18 cellular contexts compared by ENCODE assay signal in the genomic region with DNA sequence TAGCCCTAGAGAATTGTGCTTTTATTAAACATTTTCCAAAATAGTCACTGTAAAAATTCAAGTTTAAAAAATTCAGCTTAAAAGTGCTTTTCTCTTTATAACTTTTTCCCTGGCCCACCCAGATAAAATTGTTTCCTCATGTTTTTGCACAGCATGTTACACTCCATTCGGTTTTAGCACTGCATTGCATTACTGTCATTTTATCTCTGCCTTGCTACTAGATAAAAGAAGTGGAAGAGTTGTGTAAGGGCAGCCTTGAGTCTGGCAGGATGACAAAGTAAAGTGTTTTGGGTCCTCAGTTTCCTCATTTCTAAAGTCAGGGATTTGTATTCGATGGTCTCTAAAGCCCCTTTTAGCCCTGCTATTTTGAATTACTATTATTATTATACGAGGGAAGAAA.
DNase-seq lines count a peak whose midpoint lies in the region; ATAC-seq and TF ChIP-seq lines count a peak whose summit lies in the region.
"Had no signal": no experiment of that assay in that cellular context is flagged by ENCODE, and none has a peak within 500 bp of the region (broad histone marks: within the 10 kb centered on the region; RNA-seq: fewer than 3 reads in every experiment).

No MANE protein-coding gene starts in this region.

- H3K9me3 ChIP-seq in CD4-positive, alpha-beta T cell (ENCODE audit: control insufficient read depth, low read length), result no peaks in the 10 kb centered on the region
- no peaks in the 10 kb centered on the region for H3K9me3 ChIP-seq in adipocyte (ENCODE audit: control insufficient read depth, low read length)
- H3K9me3 ChIP-seq in smooth muscle cell (replicated peaks; ENCODE audit: low read depth), result no peaks in the 10 kb centered on the region

- no peak overlapping the region for H2AFZ ChIP-seq in smooth muscle cell (ENCODE audit: low read depth)
- H2AFZ ChIP-seq: PC-9 had no signal

- H3K9ac ChIP-seq in adipocyte (ENCODE audit: low read length) (peak overlapping the region; percentile 46), smooth muscle cell (ENCODE audit: low read depth) (no peak overlapping the region)
- H3K9ac ChIP-seq: KMS-11 had no signal

- no peaks in the 10 kb centered on the region for H3K27me3 ChIP-seq in CD4-positive, alpha-beta T cell (ENCODE audit: control insufficient read depth, insufficient read depth, low read length)
- H3K27me3 ChIP-seq in adipocyte (replicated peaks; ENCODE audit: control insufficient read depth, insufficient read depth, low read length) (no peaks in the 10 kb centered on the region), smooth muscle cell (ENCODE audit: low read depth) (no peaks in the 10 kb centered on the region)

- no peaks in the 10 kb centered on the region for H3F3A ChIP-seq in smooth muscle cell (ENCODE audit: low read depth)

- H3K4me1 ChIP-seq in adipocyte (ENCODE audit: control insufficient read depth, insufficient read depth, low read length), result peaks cover 48% of the 10 kb centered on the region
- H3K4me1 ChIP-seq in smooth muscle cell (ENCODE audit: low read depth), result no peaks in the 10 kb centered on the region

- H3K36me3 ChIP-seq in adipocyte (ENCODE audit: control insufficient read depth, insufficient read depth, low read length, severe bottlenecking) (peaks cover 30% of the 10 kb centered on the region), smooth muscle cell (ENCODE audit: low read depth) (peaks cover 12% of the 10 kb centered on the region)

- peaks cover 5% of the 10 kb centered on the region for H3K4me1 Mint-ChIP-seq in CD4-positive, alpha-beta T cell (ENCODE audit: low read depth)
- peaks cover 5 to 7% of the 10 kb centered on the region in 2 donors for H3K4me1 Mint-ChIP-seq in natural killer cell

- ATAC-seq in CD4-positive, alpha-beta T cell (ENCODE audit: poor library complexity), result no peak
- ATAC-seq in natural killer cell, result no peak
- ATAC-seq: HepG2 had no signal

- no peak overlapping the region for H3K4me3 Mint-ChIP-seq in CD4-positive, alpha-beta T cell
- no peak overlapping the region for H3K4me3 Mint-ChIP-seq in natural killer cell

- POLR2A ChIA-PET in CD4-positive, alpha-beta T cell (lab: Charles Lee), result no interaction called here

- H3K27me3 Mint-ChIP-seq in CD4-positive, alpha-beta T cell, result no peaks in the 10 kb centered on the region
- no peaks in the 10 kb centered on the region for H3K27me3 Mint-ChIP-seq in natural killer cell (ENCODE audit: low read depth in 2 of 2)

- no peak overlapping the region for H3K27ac ChIP-seq in CD4-positive, alpha-beta T cell (ENCODE audit: low read depth, low read length)
- H3K27ac ChIP-seq in smooth muscle cell (ENCODE audit: low read depth), result no peak overlapping the region
- H3K27ac ChIP-seq: C4-2B, KMS-11, PC-9, RWPE1 had no signal

- H3K9me3 Mint-ChIP-seq in CD4-positive, alpha-beta T cell, result no peaks in the 10 kb centered on the region
- H3K9me3 Mint-ChIP-seq in natural killer cell, result no peaks in the 10 kb centered on the region

- TF ChIP-seq CTCF in AG10803 (conservative IDR thresholded peaks at IDR 0.05; ENCODE audit: low read length), result no peak
- no peak for TF ChIP-seq CTCF in CD4-positive, alpha-beta T cell (IDR thresholded peaks at IDR 0.05)
- TF ChIP-seq CTCF in natural killer cell (IDR thresholded peaks at IDR 0.05), result no peak
- no peak for TF ChIP-seq CTCF in smooth muscle cell (IDR thresholded peaks at IDR 0.05; ENCODE audit: borderline replicate concordance, insufficient read depth, poor library complexity, severe bottlenecking)

- DNase-seq in AG10803 (ENCODE audit: low read depth) (peak; percentile 3), adipocyte (ENCODE audit: low read depth) (peak; percentile 33), natural killer cell (no peak), DMS 273 (lab: John Stamatoyannopoulos, UW; ENCODE audit: unreplicated experiment) (no peak), smooth muscle cell (lab: John Stamatoyannopoulos, UW; ENCODE audit: unreplicated experiment) (no peak), NCI-H2029 treated with DMSO at 0.1 percent for 48 hours (lab: John Stamatoyannopoulos, UW) (no peak)
- DNase-seq in CD4-positive, alpha-beta T cell, result no peak
- DNase-seq: ACHN, AML-193, GF-D8, NCI-H1417 treated with DMSO at 0.1 percent for 48 hours, NCI-H187 treated with DMSO at 0.1 percent for 48 hours, NCI-H526, PC-9 had no signal

- no peaks in the 10 kb centered on the region for H3K79me2 ChIP-seq in smooth muscle cell (ENCODE audit: low read depth)

- intact Hi-C loops in CD4-positive, alpha-beta T cell (cut with DNase I, micrococcal nuclease), result loop anchor here in 1 of 2 experiments (5.0 kb wide), 1 partner anchor 40 kb away; no protein-coding TSS in a partner anchor
- intact Hi-C loops in natural killer cell (cut with micrococcal nuclease), result no loop called here

- H3K27ac Mint-ChIP-seq in CD4-positive, alpha-beta T cell, result peak overlapping the region; percentile 74
- peak overlapping the region; percentile 45 to 83 for H3K27ac Mint-ChIP-seq in natural killer cell

- H4K20me1 ChIP-seq in smooth muscle cell (ENCODE audit: low read depth), result no peaks in the 10 kb centered on the region

- H3K36me3 Mint-ChIP-seq in CD4-positive, alpha-beta T cell (ENCODE audit: low read depth), result peaks cover 90% of the 10 kb centered on the region
- H3K36me3 Mint-ChIP-seq in natural killer cell, result peaks cover 21% of the 10 kb centered on the region

- H3K4me3 ChIP-seq in AG10803 (ENCODE audit: low read length) (no peak overlapping the region), adipocyte (ENCODE audit: low read length) (no peak overlapping the region), smooth muscle cell (no peak overlapping the region)
- H3K4me3 ChIP-seq: PC-9 had no signal

- 72% methylated on average over 3 of the region's 3 CpGs for WGBS in smooth muscle cell (ENCODE audit: low lambda C conversion rate)

- CTCF ChIA-PET in CD4-positive, alpha-beta T cell (lab: Charles Lee), result no interaction called here

- H3K4me2 ChIP-seq in smooth muscle cell, result no peak overlapping the region
- H3K4me2 ChIP-seq: KMS-11, PC-9 had no signal

Comparison
In these comparisons a context has a peak if more than half of its experiments do, and no peak if none do; other contexts are left out.
1. DNase-seq: peak in AG10803 (single experiment) and adipocyte (single experiment); none in CD4-positive, alpha-beta T cell (0 of 10), natural killer cell (single experiment), DMS 273 (single experiment), smooth muscle cell (single experiment) and NCI-H2029 treated with DMSO at 0.1 percent for 48 hours (single experiment).